ENCODE assay signal across 8 cellular contexts in genomic region chr9:20625003-20625349, GRCh38. TPM values are rescaled to one million over a fixed set of nuclear protein-coding genes. Genes with fewer than 3 reads are reported as not detected.
DNase-seq lines count a peak whose midpoint lies in the region; ATAC-seq and TF ChIP-seq lines count a peak whose summit lies in the region.

No MANE protein-coding gene starts in this region.

- no peak overlapping the region for H3K27ac ChIP-seq in iPS-18a (ENCODE audit: low read length)

- POLR2A ChIA-PET in activated B cell treated with CpG ODN at 0.5 μM for 24 hours (lab: Charles Lee), result interaction anchor here (1.0 kb wide), 1 partner anchor 59 kb away, joined by 5 read pairs; the partner anchor contains the start of gene FOCAD

- no peak for TF ChIP-seq CTCF in activated B cell treated with CpG ODN at 0.5 μM for 24 hours (IDR thresholded peaks at IDR 0.05)

- CTCF ChIA-PET in activated B cell treated with CpG ODN at 0.5 μM for 24 hours (lab: Charles Lee), result interaction anchor here (0.7 to 4.9 kb wide), 16 partner anchors 10 to 1160 kb away, joined by 3 to 41 read pairs (median 4); partner anchors contain the start of gene FOCAD

- H3K27me3 ChIP-seq in iPS-18a (ENCODE audit: control insufficient read depth, insufficient read depth, low read length), result peaks cover 42% of the 10 kb centered on the region

- H3K27me3 Mint-ChIP-seq in activated T-cell treated with anti-CD3 and anti-CD28 coated beads, Interleukin-2, amount 50 U/mL, for 72 hours (ENCODE audit: low read depth), result no peaks in the 10 kb centered on the region
- H3K27me3 Mint-ChIP-seq in activated B cell treated with CpG ODN at 0.5 μM for 24 hours, result peaks cover 23% of the 10 kb centered on the region
- H3K27me3 Mint-ChIP-seq in stimulated activated naive CD8-positive, alpha-beta T cell treated with anti-CD3 and anti-CD28 coated beads, Interleukin-15, amount 100 ng/mL, for 72 hours, result no peaks in the 10 kb centered on the region

- peak overlapping the region; percentile 97 for H3K4me3 Mint-ChIP-seq in activated T-cell treated with anti-CD3 and anti-CD28 coated beads, Interleukin-2, amount 50 U/mL, for 72 hours
- peak overlapping the region; percentile 92 for H3K4me3 Mint-ChIP-seq in activated B cell treated with CpG ODN at 0.5 μM for 24 hours
- peak overlapping the region; percentile 94 to 96 for H3K4me3 Mint-ChIP-seq in stimulated activated naive CD8-positive, alpha-beta T cell treated with anti-CD3 and anti-CD28 coated beads, Interleukin-15, amount 100 ng/mL, for 72 hours

- ATAC-seq in activated T-cell treated with anti-CD3 and anti-CD28 coated beads, Interleukin-2, amount 50 U/mL, for 72 hours (replicated peaks in 1 of 2), result no peak
- ATAC-seq in activated B cell treated with CpG ODN at 0.5 μM for 24 hours (ENCODE audit: low read depth), result no peak
- no peak for ATAC-seq in stimulated activated naive CD8-positive, alpha-beta T cell treated with anti-CD3 and anti-CD28 coated beads, Interleukin-15, amount 100 ng/mL, for 72 hours

- H3K4me3 ChIP-seq in iPS-18a (ENCODE audit: low read length), result peak overlapping the region; percentile 91

- DNase-seq in activated T-cell treated with anti-CD3 and anti-CD28 coated beads, Interleukin-2, amount 50 U/mL, for 72 hours, result no peak
- no peak for DNase-seq in activated T-cell treated with anti-CD3 and anti-CD28 coated beads, Interleukin-2, amount 50 U/mL, for 48 hours
- DNase-seq in activated B cell treated with CpG ODN at 0.5 μM for 24 hours (no peak), AG08396 (ENCODE audit: low spot score) (no peak), EL (no peak), DMS 273 treated with DMSO at 0.1 percent for 48 hours (lab: John Stamatoyannopoulos, UW) (no peak)
- DNase-seq in stimulated activated naive CD8-positive, alpha-beta T cell treated with anti-CD3 and anti-CD28 coated beads, Interleukin-15, amount 100 ng/mL, for 72 hours, result no peak

- H3K9me3 ChIP-seq in iPS-18a (ENCODE audit: control insufficient read depth, low read depth, low read length), result no peaks in the 10 kb centered on the region

- peaks cover 23% of the 10 kb centered on the region for H3K4me1 Mint-ChIP-seq in activated T-cell treated with anti-CD3 and anti-CD28 coated beads, Interleukin-2, amount 50 U/mL, for 72 hours (ENCODE audit: low read depth)
- peaks cover 30% of the 10 kb centered on the region for H3K4me1 Mint-ChIP-seq in activated B cell treated with CpG ODN at 0.5 μM for 24 hours
- peaks cover 20% of the 10 kb centered on the region for H3K4me1 Mint-ChIP-seq in stimulated activated naive CD8-positive, alpha-beta T cell treated with anti-CD3 and anti-CD28 coated beads, Interleukin-15, amount 100 ng/mL, for 72 hours

- no peak overlapping the region for H3K9ac ChIP-seq in iPS-18a (ENCODE audit: low read length)

- H3K4me1 ChIP-seq in iPS-18a (ENCODE audit: control insufficient read depth, low read depth, low read length), result peaks cover 12% of the 10 kb centered on the region

- H3K36me3 Mint-ChIP-seq in activated T-cell treated with anti-CD3 and anti-CD28 coated beads, Interleukin-2, amount 50 U/mL, for 72 hours (ENCODE audit: insufficient read depth in 2 of 2), result peaks cover 5 to 13% of the 10 kb centered on the region in 2 donors
- H3K36me3 Mint-ChIP-seq in activated B cell treated with CpG ODN at 0.5 μM for 24 hours (ENCODE audit: low read depth), result peaks cover 4% of the 10 kb centered on the region

- H3K36me3 ChIP-seq in iPS-18a (ENCODE audit: control insufficient read depth, low read depth, low read length), result no peaks in the 10 kb centered on the region

- no peak overlapping the region for H3K27ac Mint-ChIP-seq in activated T-cell treated with anti-CD3 and anti-CD28 coated beads, Interleukin-2, amount 50 U/mL, for 72 hours
- H3K27ac Mint-ChIP-seq in activated B cell treated with CpG ODN at 0.5 μM for 24 hours, result no peak overlapping the region
- no peak overlapping the region for H3K27ac Mint-ChIP-seq in stimulated activated naive CD8-positive, alpha-beta T cell treated with anti-CD3 and anti-CD28 coated beads, Interleukin-15, amount 100 ng/mL, for 72 hours

- intact Hi-C loops in activated B cell treated with CpG ODN at 0.5 μM for 24 hours (cut with micrococcal nuclease), result loop anchor here (2.0 to 10.0 kb wide), 3 partner anchors 260 to 1620 kb away; no protein-coding TSS in a partner anchor

- no peaks in the 10 kb centered on the region for H3K9me3 Mint-ChIP-seq in activated T-cell treated with anti-CD3 and anti-CD28 coated beads, Interleukin-2, amount 50 U/mL, for 72 hours
- H3K9me3 Mint-ChIP-seq in activated B cell treated with CpG ODN at 0.5 μM for 24 hours, result no peaks in the 10 kb centered on the region
- H3K9me3 Mint-ChIP-seq in stimulated activated naive CD8-positive, alpha-beta T cell treated with anti-CD3 and anti-CD28 coated beads, Interleukin-15, amount 100 ng/mL, for 72 hours, result no peaks in the 10 kb centered on the region

RNA-seq across cellular contexts. Expression of gene MLLT3, which starts 2.7 kb away (rescaled TPM):
- total RNA-seq in activated T-cell treated with anti-CD3 and anti-CD28 coated beads, Interleukin-2, amount 50 U/mL, for 72 hours, result 10 to 100 TPM; 40.0 to 47.5 TPM
- total RNA-seq in activated B cell treated with CpG ODN at 0.5 μM for 24 hours, result 1.4 and 1.5 TPM in 2 replicates

RNA-seq across cellular contexts. Expression of gene FOCAD, which starts 59.1 kb away (rescaled TPM):
- total RNA-seq in activated T-cell treated with anti-CD3 and anti-CD28 coated beads, Interleukin-2, amount 50 U/mL, for 72 hours, result 10 to 100 TPM; 29.4 to 29.6 TPM
- 11.7 and 11.9 TPM in 2 replicates for total RNA-seq in activated B cell treated with CpG ODN at 0.5 μM for 24 hours

Comparison
In these comparisons a context has a peak if more than half of its experiments do, and no peak if none do; other contexts are left out.
1. RNA of gene MLLT3, which starts 2.7 kb away (total RNA-seq): 40.0 to 47.5 TPM in activated T-cell treated with anti-CD3 and anti-CD28 coated beads, Interleukin-2, amount 50 U/mL, for 72 hours; 1.4 to 1.5 TPM in activated B cell treated with CpG ODN at 0.5 μM for 24 hours; every median in the first group is over 10 times any median in the second.
2. Peak in every context shown above with its lines, with median percentiles within 50 percentile points of each other: H3K4me3 Mint-ChIP-seq.